ENCODE assay signal across 5 cellular contexts in genomic region chr6:24414531-24414930, GRCh38. TPM values are rescaled to one million over a fixed set of nuclear protein-coding genes. Genes with fewer than 3 reads are reported as not detected.
"Had no signal": no experiment of that assay in that cellular context is flagged by ENCODE, and none has a peak within 500 bp of the region (broad histone marks: within the 10 kb centered on the region; RNA-seq: fewer than 3 reads in every experiment).

No MANE protein-coding gene starts in this region.

RNA-seq across cellular contexts. Expression of gene DCDC2, which starts 56.7 kb away (rescaled TPM):
- total RNA-seq: activated naive CD4-positive, alpha-beta T cell treated with anti-CD3 and anti-CD28 coated beads for 36 hours; activated T-helper 1 cell treated with anti-CD3 and anti-CD28 coated beads, Interleukin-12 subunit alpha, Interleukin-12 subunit beta, Interleukin-2, Interleukin-4 antibody, amounts not matched to agents 30 ng/mL and 10 ng/mL and 1 ng/mL, durations not matched to agents 14 hours and 24 hours and 36 hours; activated T-helper 2 cell treated with anti-CD3 and anti-CD28 coated beads, Interferon-gamma antibody, Interleukin-2, Interleukin-4, amounts not matched to agents 10 μg/mL and 5 μg/mL and 100 μg/mL, durations not matched to agents 14 hours and 24 hours and 36 hours; aorta; ascending aorta had no signal
